ENCODE assay signal across 14 cellular contexts in the genomic region with DNA sequence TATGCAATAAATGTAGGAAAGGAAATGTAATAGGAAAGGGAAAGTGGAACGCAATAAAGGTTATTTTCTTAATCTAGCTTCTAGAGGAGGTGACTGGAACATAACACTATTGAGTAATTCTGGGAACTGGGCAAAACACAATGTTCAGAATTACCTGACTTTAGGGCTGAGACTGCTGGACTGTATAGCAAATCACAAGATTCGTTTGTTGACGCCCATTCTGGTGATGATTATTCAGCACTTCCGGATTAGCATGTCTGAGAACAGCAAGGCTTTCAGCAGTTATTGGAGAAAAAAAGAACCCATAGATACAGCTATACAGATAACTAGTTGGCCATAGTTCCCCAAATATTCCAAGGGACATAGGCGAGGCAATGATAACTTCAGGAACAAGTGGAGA.
"Had no signal": no experiment of that assay in that cellular context is flagged by ENCODE, and none has a peak within 500 bp of the region (broad histone marks: within the 10 kb centered on the region; RNA-seq: fewer than 3 reads in every experiment).

No MANE protein-coding gene starts in this region.

- H3K27ac Mint-ChIP-seq: activated CD4-positive, alpha-beta T cell treated with anti-CD3 and anti-CD28 coated beads for 36 hours; activated naive CD4-positive, alpha-beta T cell treated with anti-CD3 and anti-CD28 coated beads, Interleukin-2, amount 10 ng/mL, durations not matched to agents 7 days and 5 days; WTC11 had no signal

- H3K36me3 Mint-ChIP-seq: activated naive CD4-positive, alpha-beta T cell treated with anti-CD3 and anti-CD28 coated beads, Interleukin-2, amount 10 ng/mL, durations not matched to agents 7 days and 5 days had no signal

- H3K4me3 Mint-ChIP-seq: activated CD4-positive, alpha-beta T cell treated with anti-CD3 and anti-CD28 coated beads for 36 hours; activated naive CD4-positive, alpha-beta T cell treated with anti-CD3 and anti-CD28 coated beads, Interleukin-2, amount 10 ng/mL, durations not matched to agents 7 days and 5 days; WTC11 had no signal

- ATAC-seq: activated CD4-positive, alpha-beta T cell treated with anti-CD3 and anti-CD28 coated beads for 36 hours; WTC11 had no signal

- DNase-seq: activated CD4-positive, alpha-beta T cell treated with anti-CD3 and anti-CD28 coated beads for 36 hours; activated CD4-positive, alpha-beta T cell treated with anti-CD3 and anti-CD28 coated beads, Interleukin-2, amount 50 U/mL, for 48 hours; activated naive CD4-positive, alpha-beta T cell treated with anti-CD3 and anti-CD28 coated beads, Interleukin-2, amount 10 ng/mL, durations not matched to agents 7 days and 5 days; amniotic stem cell; dermis blood vessel endothelial cell; effector memory CD4-positive, alpha-beta T cell; esophagus squamous epithelium; occipital lobe; posterior cingulate gyrus; stimulated activated CD4-positive, alpha-beta T cell treated with anti-CD3 and anti-CD28 coated beads, Interleukin-12 subunit alpha, Interleukin-12 subunit beta, amount 100 ng/mL, for 4 hours; stimulated activated CD4-positive, alpha-beta T cell treated with anti-CD3 and anti-CD28 coated beads, Interleukin-1b, Interleukin-23, amount 100 ng/mL, for 48 hours; stimulated activated CD8-positive, alpha-beta memory T cell treated with anti-CD3 and anti-CD28 coated beads, Interleukin-4, amount 100 ng/mL, for 48 hours; stimulated activated naive CD4-positive, alpha-beta T cell treated with Interleukin-2 at 50 U/mL for 16 hours had no signal

- H3K27me3 Mint-ChIP-seq: activated naive CD4-positive, alpha-beta T cell treated with anti-CD3 and anti-CD28 coated beads, Interleukin-2, amount 10 ng/mL, durations not matched to agents 7 days and 5 days had no signal
